ENCODE assay signal across 12 cellular contexts in the genomic region with DNA sequence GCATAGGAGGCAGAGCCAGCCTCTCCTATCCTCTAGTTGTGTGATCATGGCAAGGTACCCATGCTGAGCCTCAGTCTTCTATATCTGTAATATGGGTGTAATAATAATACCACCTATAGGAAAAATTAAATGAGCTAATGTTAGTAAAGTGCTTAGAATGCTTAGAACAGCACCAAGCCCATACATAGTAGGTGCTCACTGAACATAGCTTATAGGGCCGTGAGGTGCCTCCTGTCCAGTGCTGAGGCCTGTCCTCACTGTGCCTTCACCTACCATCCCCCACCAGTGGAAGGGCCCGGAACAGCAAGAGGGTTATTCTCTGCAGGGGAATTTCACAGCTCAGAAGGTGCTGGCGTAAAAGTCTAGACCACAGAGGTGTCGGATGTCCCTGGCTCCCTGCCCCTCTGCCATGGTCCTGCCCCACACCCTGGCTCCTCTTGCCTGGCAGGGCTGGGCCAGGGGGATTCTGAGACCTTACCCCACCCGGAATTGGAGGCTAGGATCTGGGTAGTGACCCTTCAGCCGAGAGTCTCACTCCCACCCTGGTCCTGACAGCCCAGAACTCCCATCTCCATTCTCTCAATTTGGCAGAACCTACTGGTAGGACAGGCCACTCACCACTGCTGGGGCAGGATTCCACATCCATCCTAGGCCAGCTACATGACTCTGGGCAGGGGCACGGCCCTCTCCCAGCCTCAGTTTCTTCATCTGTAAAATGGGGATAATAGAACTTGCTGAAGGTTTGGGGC. TPM values are rescaled to one million over a fixed set of nuclear protein-coding genes. Genes with fewer than 3 reads are reported as not detected.
DNase-seq lines count a peak whose midpoint lies in the region; ATAC-seq and TF ChIP-seq lines count a peak whose summit lies in the region.
"Had no signal": no experiment of that assay in that cellular context is flagged by ENCODE, and none has a peak within 500 bp of the region (broad histone marks: within the 10 kb centered on the region; RNA-seq: fewer than 3 reads in every experiment).

No MANE protein-coding gene starts in this region.

- no peak overlapping the region for H4K8ac ChIP-seq in mesenchymal stem cell (ENCODE audit: low read length)

- no peak overlapping the region for H3K23ac ChIP-seq in mesenchymal stem cell (ENCODE audit: low read length in 2 of 2)

- 81% methylated on average over 7 of the region's 7 CpGs for WGBS in mesenchymal stem cell

- no peak overlapping the region for H2BK15ac ChIP-seq in mesenchymal stem cell (ENCODE audit: low read depth, poor library complexity, severe bottlenecking)

- no peak for DNase-seq in CD8-positive, alpha-beta memory T cell
- DNase-seq in HK-2 (ENCODE audit: unreplicated experiment) (peak; percentile 44), neural crest cell (ENCODE audit: low read depth, low spot score) (no peak), NCI-H2171 (lab: John Stamatoyannopoulos, UW) (no peak), mesenchymal stem cell (no peak)
- DNase-seq: dorsolateral prefrontal cortex, Kasumi-1, kidney, NCI-H2107 had no signal

- peaks cover 0 to 42% (median 4%) of the 10 kb centered on the region in 3 donors for H3K36me3 Mint-ChIP-seq in CD8-positive, alpha-beta memory T cell
- peaks cover 42% of the 10 kb centered on the region for H3K36me3 Mint-ChIP-seq in brain
- H3K36me3 Mint-ChIP-seq in neural crest cell (ENCODE audit: low read depth), result peaks cover 8% of the 10 kb centered on the region

- H3K9me3 ChIP-seq in CD8-positive, alpha-beta memory T cell (ENCODE audit: low read length), result no peaks in the 10 kb centered on the region
- no peaks in the 10 kb centered on the region for H3K9me3 ChIP-seq in mesenchymal stem cell (ENCODE audit: control insufficient read depth, low read length)

- no peak overlapping the region for H2BK5ac ChIP-seq in mesenchymal stem cell (ENCODE audit: low read depth, low read length, poor library complexity, severe bottlenecking)

- peaks cover 6% of the 10 kb centered on the region for H3K4me1 ChIP-seq in CD8-positive, alpha-beta memory T cell (ENCODE audit: insufficient read depth, low read length)
- peaks cover 23% of the 10 kb centered on the region for H3K4me1 ChIP-seq in mesenchymal stem cell (ENCODE audit: control insufficient read depth, insufficient read depth, low read depth, low read length)

- H3K27ac ChIP-seq in CD8-positive, alpha-beta memory T cell (ENCODE audit: low read depth, low read length), result no peak overlapping the region
- H3K27ac ChIP-seq in mesenchymal stem cell (ENCODE audit: low read length, poor library complexity, severe bottlenecking), result no peak overlapping the region
- H3K27ac ChIP-seq: skin epidermis had no signal

- no peak overlapping the region for H3K4ac ChIP-seq in mesenchymal stem cell (ENCODE audit: low read depth in 1 of 2, low read length in 2 of 2)

- H2AK5ac ChIP-seq in mesenchymal stem cell (ENCODE audit: low read length, severe bottlenecking), result no peak overlapping the region

- CTCF ChIA-PET in CD8-positive, alpha-beta memory T cell (lab: Charles Lee), result interaction anchor here (0.5 to 2.4 kb wide), 5 partner anchors 14 to 55 kb away, joined by 3 to 15 read pairs (median 3); no protein-coding TSS in a partner anchor

- TF ChIP-seq CTCF in brain (conservative IDR thresholded peaks at IDR 0.05), result no peak
- TF ChIP-seq CTCF in neural crest cell (conservative IDR thresholded peaks at IDR 0.05), result no peak

- no peak overlapping the region for H3K9ac ChIP-seq in mesenchymal stem cell (ENCODE audit: low read length)

- no peak overlapping the region for H3K14ac ChIP-seq in mesenchymal stem cell (ENCODE audit: low read length in 2 of 2)

- peaks cover 8 to 9% of the 10 kb centered on the region in 2 donors for H3K27me3 Mint-ChIP-seq in CD8-positive, alpha-beta memory T cell
- H3K27me3 Mint-ChIP-seq in brain, result peaks cover 21% of the 10 kb centered on the region
- H3K27me3 Mint-ChIP-seq in neural crest cell (ENCODE audit: low read depth), result peaks cover 36% of the 10 kb centered on the region

- peak overlapping the region in 5 of 8 donors; percentile 27 to 81 (median 61) for H3K27ac Mint-ChIP-seq in CD8-positive, alpha-beta memory T cell
- H3K27ac Mint-ChIP-seq in brain (no peak overlapping the region), neural crest cell (ENCODE audit: unreplicated experiment) (no peak overlapping the region)

- no peak for ATAC-seq in GM21515 (IDR thresholded peaks at IDR 0.05; ENCODE audit: unreplicated experiment)

- peaks cover 3% of the 10 kb centered on the region for H3K27me3 ChIP-seq in CD8-positive, alpha-beta memory T cell (ENCODE audit: insufficient read depth, low read length, poor library complexity, severe bottlenecking)
- peaks cover 15 to 16% of the 10 kb centered on the region in 2 experiments for H3K27me3 ChIP-seq in mesenchymal stem cell (ENCODE audit: control insufficient read depth in 1 of 2, insufficient read depth in 1 of 2, low read length in 2 of 2)
- H3K27me3 ChIP-seq: dorsolateral prefrontal cortex had no signal

- peaks cover 9 to 19% (median 12%) of the 10 kb centered on the region in 3 donors for H3K4me1 Mint-ChIP-seq in CD8-positive, alpha-beta memory T cell
- H3K4me1 Mint-ChIP-seq in brain (peaks cover 15% of the 10 kb centered on the region), neural crest cell (peaks cover 7% of the 10 kb centered on the region)

- no peak overlapping the region for H2BK12ac ChIP-seq in mesenchymal stem cell (ENCODE audit: low read length in 2 of 2)

- H3K36me3 ChIP-seq in CD8-positive, alpha-beta memory T cell (ENCODE audit: insufficient read depth, low read length), result peaks cover 11% of the 10 kb centered on the region
- H3K36me3 ChIP-seq in mesenchymal stem cell (ENCODE audit: control insufficient read depth in 1 of 2, insufficient read depth in 2 of 2, low read depth in 1 of 2, low read length in 2 of 2), result peaks cover 45 to 52% of the 10 kb centered on the region in 2 experiments

- no peak overlapping the region for H3K18ac ChIP-seq in mesenchymal stem cell (ENCODE audit: low read depth in 1 of 2, low read length in 2 of 2)

- no peak overlapping the region for H3K4me3 ChIP-seq in CD8-positive, alpha-beta memory T cell (ENCODE audit: low read length)
- H3K4me3 ChIP-seq in mesenchymal stem cell (ENCODE audit: insufficient read depth in 1 of 2, low read depth in 1 of 2, low read length in 2 of 2), result no peak overlapping the region
- H3K4me3 ChIP-seq: dorsolateral prefrontal cortex, skin epidermis had no signal

- H4K91ac ChIP-seq in mesenchymal stem cell (ENCODE audit: low read length), result no peak overlapping the region

- H3K4me3 Mint-ChIP-seq in CD8-positive, alpha-beta memory T cell, result peak overlapping the region in 4 of 7 donors; percentile 1 to 66 (median 31)
- H3K4me3 Mint-ChIP-seq in brain, result peak overlapping the region in 3 of 5 experiments; percentile 33 to 68 (median 43)
- H3K4me3 Mint-ChIP-seq in neural crest cell, result peak overlapping the region; percentile 75

- no peaks in the 10 kb centered on the region for H3K9me3 Mint-ChIP-seq in CD8-positive, alpha-beta memory T cell
- no peaks in the 10 kb centered on the region for H3K9me3 Mint-ChIP-seq in brain
- no peaks in the 10 kb centered on the region for H3K9me3 Mint-ChIP-seq in neural crest cell

- H2BK120ac ChIP-seq in mesenchymal stem cell (ENCODE audit: low read depth, low read length), result no peak overlapping the region

- no peak overlapping the region for H3K4me2 ChIP-seq in mesenchymal stem cell (ENCODE audit: low read length, poor library complexity, severe bottlenecking)

- no peak overlapping the region for H2AFZ ChIP-seq in mesenchymal stem cell (ENCODE audit: low read depth, low read length)

- POLR2A ChIA-PET in CD8-positive, alpha-beta memory T cell (lab: Charles Lee), result interaction anchor here (0.6 to 1.1 kb wide), 2 partner anchors 12 to 26 kb away, joined by 3 read pairs; no protein-coding TSS in a partner anchor

- no peaks in the 10 kb centered on the region for H3K79me1 ChIP-seq in mesenchymal stem cell (replicated peaks; ENCODE audit: low read length, poor library complexity, severe bottlenecking)

RNA-seq across cellular contexts. Expression of a gene that starts 2.2 kb away (rescaled TPM):
- 1 to 10 TPM; 1.1 to 1.9 TPM for total RNA-seq in CD8-positive, alpha-beta memory T cell
- 1.3 TPM for polyA plus RNA-seq in CD8-positive, alpha-beta memory T cell
- 67.9 TPM for polyA plus RNA-seq in brain (ENCODE audit: insufficient read depth, low read depth, low replicate concordance)
- total RNA-seq in neural crest cell, result 1.7 and 1.9 TPM in 2 replicates
- polyA plus RNA-seq in mesenchymal stem cell (2013, experiment 1 of 2), result 4.9 TPM
- polyA plus RNA-seq in mesenchymal stem cell (2013, experiment 2 of 2), result 5.4 TPM

RNA-seq across cellular contexts. Expression of a gene that starts 13.5 kb away (rescaled TPM):
- total RNA-seq in CD8-positive, alpha-beta memory T cell, result not detected
- 0.53 TPM for polyA plus RNA-seq in CD8-positive, alpha-beta memory T cell
- polyA plus RNA-seq in brain (ENCODE audit: insufficient read depth, low read depth, low replicate concordance), result 3.9 TPM
- 0.26 and 0.27 TPM in 2 replicates for total RNA-seq in neural crest cell
- 0.21 TPM for polyA plus RNA-seq in mesenchymal stem cell (2013, experiment 1 of 2)
- polyA plus RNA-seq in mesenchymal stem cell (2013, experiment 2 of 2), result 0.15 TPM

RNA-seq across cellular contexts. Expression of a gene that starts 27.9 kb away (rescaled TPM):
- 100 to 1,000 TPM; 205 to 218 TPM for total RNA-seq in CD8-positive, alpha-beta memory T cell
- 51.4 TPM for polyA plus RNA-seq in CD8-positive, alpha-beta memory T cell
- 74.9 TPM for polyA plus RNA-seq in brain (ENCODE audit: insufficient read depth, low read depth, low replicate concordance)
- total RNA-seq in neural crest cell, result 100 and 103 TPM in 2 replicates
- 54.4 TPM for polyA plus RNA-seq in mesenchymal stem cell (2013, experiment 1 of 2)
- polyA plus RNA-seq in mesenchymal stem cell (2013, experiment 2 of 2), result 53.5 TPM

Comparison
In these comparisons a context has a peak if more than half of its experiments do, and no peak if none do; other contexts are left out.
1. H3K27ac Mint-ChIP-seq: peak in CD8-positive, alpha-beta memory T cell (5 of 8); none in brain (0 of 5) and neural crest cell (single experiment).
2. Peak in every context shown above with its lines, with median percentiles within 50 percentile points of each other: H3K4me3 Mint-ChIP-seq.